In the genomic region with DNA sequence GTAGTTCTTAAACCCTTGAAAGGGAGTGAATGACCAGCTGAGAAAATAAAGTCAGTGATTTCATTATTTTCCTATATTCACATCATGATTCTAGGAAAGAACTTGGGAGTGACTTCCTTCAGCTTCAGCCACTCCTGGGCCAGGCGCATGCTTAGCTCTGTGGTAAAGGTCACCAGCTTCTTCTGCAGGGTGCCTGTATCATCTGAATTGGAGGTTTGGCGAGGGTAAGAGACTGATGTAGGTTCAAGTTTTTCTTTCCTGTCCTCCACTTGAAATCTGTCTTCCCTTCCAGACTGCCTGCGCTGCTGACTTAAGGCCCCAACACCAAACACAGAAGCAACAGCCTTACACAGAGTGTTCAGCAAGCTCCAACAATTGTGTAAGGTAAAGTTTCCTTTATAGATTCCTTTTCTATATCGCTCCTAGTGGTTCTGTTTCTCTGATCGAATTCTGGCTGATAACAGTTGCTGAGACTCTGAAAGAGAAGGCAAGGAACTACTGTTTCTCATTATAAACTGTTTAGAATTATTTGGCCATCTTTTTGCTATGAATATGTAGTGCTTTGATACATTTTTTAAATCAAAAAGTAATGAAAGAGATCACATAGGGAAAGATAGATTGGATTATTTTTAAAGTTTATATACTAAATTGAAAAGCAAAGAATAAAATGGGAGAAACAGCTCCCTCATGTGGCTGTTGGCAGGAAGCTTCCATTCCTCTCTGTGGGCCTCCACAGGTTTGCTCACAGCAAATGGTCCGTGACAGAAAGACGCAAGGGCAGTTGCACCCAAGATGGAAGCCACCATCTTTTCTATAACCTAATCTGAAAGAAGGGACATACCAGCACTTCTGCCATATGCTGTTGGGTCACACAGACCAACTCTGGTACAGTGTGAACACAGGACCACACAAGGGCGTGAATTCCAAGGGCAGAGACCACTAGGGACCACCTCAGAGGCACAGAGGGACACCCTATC, we compare ENCODE assay signal across 10 cellular contexts. TPM values are rescaled to one million over a fixed set of nuclear protein-coding genes. Genes with fewer than 3 reads are reported as not detected.
DNase-seq lines count a peak whose midpoint lies in the region; ATAC-seq and TF ChIP-seq lines count a peak whose summit lies in the region.
"Had no signal": no experiment of that assay in that cellular context is flagged by ENCODE, and none has a peak within 500 bp of the region (broad histone marks: within the 10 kb centered on the region; RNA-seq: fewer than 3 reads in every experiment).

No MANE protein-coding gene starts in this region.

- peak; percentile 69 for ATAC-seq in GM21825 (IDR thresholded peaks at IDR 0.05; ENCODE audit: unreplicated experiment)

- peak overlapping the region in 1 of 3 experiments; percentile 63 for H3K27ac Mint-ChIP-seq in nephron

- peak; percentile 74 for TF ChIP-seq RAD21 in SK-N-SH (IDR thresholded peaks at IDR 0.05; ENCODE audit: low read length)

- no peak for TF ChIP-seq EP300 in SK-N-SH (IDR thresholded peaks at IDR 0.05; ENCODE audit: borderline replicate concordance in 1 of 2, low read depth in 1 of 2, low read length in 1 of 2)

- peaks cover 9% of the 10 kb centered on the region for H3K36me3 Mint-ChIP-seq in nephron (ENCODE audit: low read depth)

- H3K9ac ChIP-seq in SK-N-SH, result no peak overlapping the region

- peaks cover 7 to 24% of the 10 kb centered on the region in 2 experiments for H3K36me3 ChIP-seq in SK-N-SH (replicated peaks in 1 of 2; ENCODE audit: control insufficient read depth in 1 of 2, insufficient read depth in 2 of 2, low read length in 1 of 2)

- WGBS in SK-N-SH (ENCODE audit: low lambda C conversion rate), result 85% methylated on average over 8 of the region's 8 CpGs

- DNase-seq in NCI-H446 (lab: John Stamatoyannopoulos, UW), result peak; percentile 6 to 34
- no peak for DNase-seq in NCI-H446 treated with DMSO at 0.1 percent for 48 hours (lab: John Stamatoyannopoulos, UW)
- DNase-seq in LoVo (ENCODE audit: low spot score), result peak; percentile 40
- DNase-seq in SK-N-SH, result peak; percentile 68
- DNase-seq in ecto neural progenitor cell (ENCODE audit: low spot score), result peak; percentile 49
- DNase-seq in ureter (ENCODE audit: low spot score), result no peak

- H2AFZ ChIP-seq in SK-N-SH (ENCODE audit: low read depth), result peak overlapping the region; percentile 53

- no peak overlapping the region for H3K27ac ChIP-seq in SK-N-SH (ENCODE audit: low read depth in 2 of 2, low read length in 1 of 2)

- no peaks in the 10 kb centered on the region for H3K27me3 ChIP-seq in SK-N-SH (ENCODE audit: insufficient read depth)

- no peaks in the 10 kb centered on the region for H3K9me2 ChIP-seq in SK-N-SH

- H3K9me3 ChIP-seq in SK-N-SH, result no peaks in the 10 kb centered on the region

- no peak overlapping the region for H3K4me3 Mint-ChIP-seq in nephron
- H3K4me3 Mint-ChIP-seq: CD8-positive, alpha-beta memory T cell had no signal

- H3K4me1 Mint-ChIP-seq in nephron, result no peaks in the 10 kb centered on the region

- POLR2A ChIA-PET in SK-N-SH (lab: Yijun Ruan, JAX), result interaction anchor here (1.7 kb wide), 1 partner anchor 13 kb away, joined by 3 read pairs; no protein-coding TSS in a partner anchor

- no peaks in the 10 kb centered on the region for H3K9me3 Mint-ChIP-seq in nephron
- H3K9me3 Mint-ChIP-seq: CD8-positive, alpha-beta memory T cell had no signal

- H3K4me2 ChIP-seq in SK-N-SH, result no peak overlapping the region

- H3K4me1 ChIP-seq in SK-N-SH (ENCODE audit: control insufficient read depth in 1 of 2, insufficient read depth in 2 of 2, low read depth in 1 of 2, low read length in 1 of 2), result peaks cover 0 to 4% of the 10 kb centered on the region in 2 experiments; a peak in 2 of 4 replicates

- peak; percentile 98 for TF ChIP-seq CTCF in SK-N-SH (IDR thresholded peaks at IDR 0.05)
- peak; percentile 75 to 81 (median 76) for TF ChIP-seq CTCF in nephron (IDR thresholded peaks at IDR 0.05; ENCODE audit: unreplicated experiment in 3 of 3)

- H3K4me3 ChIP-seq in SK-N-SH (ENCODE audit: low read depth in 2 of 2, low read length in 1 of 2), result no peak overlapping the region; a peak in 1 of 4 replicates

- H3K27me3 Mint-ChIP-seq in nephron (ENCODE audit: low read depth), result no peaks in the 10 kb centered on the region
- H3K27me3 Mint-ChIP-seq: CD8-positive, alpha-beta memory T cell had no signal

- CTCF ChIA-PET in SK-N-SH (lab: Yijun Ruan, JAX), result interaction anchor here (0.7 to 6.4 kb wide), 54 partner anchors 9 to 1370 kb away, joined by 3 to 66 read pairs (median 4); partner anchors contain the start of genes ANKIB1, CYP51A1, ERVW-1 and GATAD1

- H4K20me1 ChIP-seq in SK-N-SH (ENCODE audit: insufficient read depth), result no peaks in the 10 kb centered on the region

- H3K79me2 ChIP-seq in SK-N-SH (ENCODE audit: insufficient read depth), result no peaks in the 10 kb centered on the region

- peaks cover 8% of the 10 kb centered on the region for H3F3A ChIP-seq in SK-N-SH (replicated peaks; ENCODE audit: insufficient read depth)

TF ChIP-seq in SK-N-SH, 30 proteins besides CTCF, POLR2A, EP300 and RAD21:
- TF ChIP-seq FOSL2 (IDR thresholded peaks at IDR 0.05; ENCODE audit: borderline replicate concordance, low read depth), result no peak
- peak; percentile 51; the same call in 1 of the 2 replicates for TF ChIP-seq SMC3 (IDR thresholded peaks at IDR 0.05; ENCODE audit: low read depth, low read length)
- TF ChIP-seq RFX5 (IDR thresholded peaks at IDR 0.05; ENCODE audit: low read length), result no peak

RNA-seq across cellular contexts. Expression of gene GATAD1, which starts 14.0 kb away (rescaled TPM):
- polyA plus RNA-seq in SK-N-SH (2012; rRNA removed), result 30.6 and 47.9 TPM in 2 replicates
- polyA plus RNA-seq in SK-N-SH (2012; cell fraction: cytosol; rRNA removed), result 37.9 and 39.7 TPM in 2 replicates
- polyA plus RNA-seq in SK-N-SH (2012; cell fraction: nucleus; rRNA removed), result 48.7 and 85.3 TPM in 2 replicates
- total RNA-seq in ureter, result 54.0 TPM

RNA-seq across cellular contexts. Expression of gene ERVW-1, which starts 16.4 kb away (rescaled TPM):
- polyA plus RNA-seq in SK-N-SH (2012; rRNA removed), result not detected in 2 replicates
- not detected in 2 replicates for polyA plus RNA-seq in SK-N-SH (2012; cell fraction: cytosol; rRNA removed)
- polyA plus RNA-seq in SK-N-SH (2012; cell fraction: nucleus; rRNA removed), result 0.12 TPM in 1 of 2 replicates, not detected in the other
- total RNA-seq in ureter, result not detected
- total RNA-seq: CD8-positive, alpha-beta memory T cell had no signal
- polyA plus RNA-seq: adipose tissue; CD8-positive, alpha-beta memory T cell had no signal

Comparison
In these comparisons a context has a peak if more than half of its experiments do, and no peak if none do; other contexts are left out.
1. DNase-seq: peak in NCI-H446 (2 of 2), LoVo (single experiment), SK-N-SH (single experiment) and ecto neural progenitor cell (single experiment); none in NCI-H446 treated with DMSO at 0.1 percent for 48 hours (single experiment) and ureter (single experiment).